Comparison of ENCODE assay signal across 8 cellular contexts in genomic region chr12:1594295-1595025, GRCh38. TPM values are rescaled to one million over a fixed set of nuclear protein-coding genes. Genes with fewer than 3 reads are reported as not detected.
DNase-seq lines count a peak whose midpoint lies in the region; ATAC-seq and TF ChIP-seq lines count a peak whose summit lies in the region.

FBXL14 (minus strand) TSS chr12:1594581; CDS start chr12:1594066, 515 bp downstream.

- H3K4me1 ChIP-seq in GM23248 (ENCODE audit: insufficient read depth) (peaks cover 48% of the 10 kb centered on the region), RWPE2 (ENCODE audit: insufficient read depth, poor library complexity, severe bottlenecking) (peaks cover 23% of the 10 kb centered on the region), stomach (peaks cover 37 to 57% (median 48%) of the 10 kb centered on the region in 4 donors)

- H3K36me3 Mint-ChIP-seq in neural crest cell (ENCODE audit: low read depth): peaks cover 6% of the 10 kb centered on the region

- WGBS in GM23248 (ENCODE audit: low coverage in 1 of 2, low lambda C conversion rate in 2 of 2, missing lambda C conversion rate in 2 of 2), 2 experiments: 1 to 2% methylated on average over 32 to 80 of the region's 111 CpGs
- 0 to 1% (median 1%) methylated on average over 13 to 109 of the region's 111 CpGs for WGBS in stomach, 5 donors

- no peaks in the 10 kb centered on the region for H4K20me1 ChIP-seq in GM23248 (ENCODE audit: insufficient read depth)

- H3K27ac ChIP-seq in GM23248: peak within 1 kb of the TSS; percentile 90
- H3K27ac ChIP-seq in RWPE2 (ENCODE audit: poor library complexity, severe bottlenecking): peak within 1 kb of the TSS; percentile 83
- H3K27ac ChIP-seq in stomach: peak within 1 kb of the TSS; percentile 92 to 100 (median 95)

- no peak for TF ChIP-seq EP300 in stomach (IDR thresholded peaks at IDR 0.05)

- peak within 1 kb of the TSS; percentile 90 for H3K4me3 Mint-ChIP-seq in neural crest cell

- peak within 1 kb of the TSS; percentile 89 for H3K9ac ChIP-seq in GM23248

- no peak for TF ChIP-seq CTCF in RWPE2 (IDR thresholded peaks at IDR 0.05; ENCODE audit: poor library complexity, severe bottlenecking)
- TF ChIP-seq CTCF in fibroblast of villous mesenchyme (IDR thresholded peaks at IDR 0.05; ENCODE audit: insufficient read depth, low read depth, low read length): no peak
- TF ChIP-seq CTCF in neural crest cell (conservative IDR thresholded peaks at IDR 0.05): no peak
- TF ChIP-seq CTCF in stomach (IDR thresholded peaks at IDR 0.05): no peak

- H3K9me3 Mint-ChIP-seq in neural crest cell: no peaks in the 10 kb centered on the region

- H3K4me1 Mint-ChIP-seq in neural crest cell: peaks cover 60% of the 10 kb centered on the region

- H3K27ac Mint-ChIP-seq in neural crest cell (ENCODE audit: unreplicated experiment): peak within 1 kb of the TSS; percentile 64

- H2AFZ ChIP-seq in GM23248: peak within 1 kb of the TSS; percentile 61

- no peak for TF ChIP-seq POLR2A in stomach (IDR thresholded peaks at IDR 0.05)

- H3K9me3 ChIP-seq in GM23248 (ENCODE audit: low read depth) (no peaks in the 10 kb centered on the region), RWPE2 (ENCODE audit: severe bottlenecking) (no peaks in the 10 kb centered on the region), stomach (no peaks in the 10 kb centered on the region)

- peak within 1 kb of the TSS; percentile 98 for H3K4me2 ChIP-seq in GM23248 (ENCODE audit: unreplicated experiment)

- H3K27me3 ChIP-seq in GM23248 (replicated peaks; ENCODE audit: insufficient read depth) (no peaks in the 10 kb centered on the region), RWPE2 (ENCODE audit: insufficient read depth, poor library complexity, severe bottlenecking) (no peaks in the 10 kb centered on the region), stomach (no peaks in the 10 kb centered on the region)

- ATAC-seq in RWPE2 (ENCODE audit: low read depth): peak; percentile 40

- peak; percentile 90 for DNase-seq in Daoy (ENCODE audit: low read depth)
- DNase-seq in GM23248: peak; percentile 92
- peak; percentile 88 for DNase-seq in LHCN-M2 (ENCODE audit: low read depth)
- DNase-seq in RWPE2 (ENCODE audit: low spot score): peak; percentile 91
- peak; percentile 96 for DNase-seq in activated effector memory CD4-positive, alpha-beta T cell treated with anti-CD3 and anti-CD28 coated beads, Interleukin-2, amount 50 U/mL, for 16 hours
- peak; percentile 87 for DNase-seq in fibroblast of villous mesenchyme (ENCODE audit: low read depth)
- DNase-seq in neural crest cell (ENCODE audit: low read depth, low spot score): peak; percentile 89
- DNase-seq in stomach: peak; percentile 90

- H3K27me3 Mint-ChIP-seq in neural crest cell (ENCODE audit: low read depth): peaks cover 6% of the 10 kb centered on the region

- H3K4me3 ChIP-seq in GM23248 (peak within 1 kb of the TSS; percentile 69), RWPE2 (ENCODE audit: severe bottlenecking) (peak within 1 kb of the TSS; percentile 100), fibroblast of villous mesenchyme (ENCODE audit: low read depth, low read length) (peak within 1 kb of the TSS; percentile 63), stomach (peak within 1 kb of the TSS; percentile 82 to 98 (median 88))

- peaks cover 91% of the 10 kb centered on the region for H3K79me2 ChIP-seq in GM23248 (ENCODE audit: insufficient read depth)

- H3K36me3 ChIP-seq in GM23248 (ENCODE audit: low read depth): no peaks in the 10 kb centered on the region
- H3K36me3 ChIP-seq in RWPE2 (ENCODE audit: low read depth): peaks cover 7% of the 10 kb centered on the region; the same call in 1 of the 2 replicates
- no peaks in the 10 kb centered on the region for H3K36me3 ChIP-seq in stomach

- intact Hi-C loops in stomach (cut with DNase I; ENCODE audit: low total_unique reads): no loop called here

- in situ Hi-C loops in GM23248 (cut with MboI): no loop called here

- peaks cover 78% of the 10 kb centered on the region for H3F3A ChIP-seq in GM23248 (ENCODE audit: insufficient read depth)

- H3K9me2 ChIP-seq in GM23248 (ENCODE audit: insufficient read depth): no peaks in the 10 kb centered on the region

RNA-seq across cellular contexts. Expression of gene FBXL14, which starts in this region (rescaled TPM):
- 12.6 and 15.4 TPM in 2 replicates for total RNA-seq in Daoy (2014; rRNA removed; shearing (Covaris generic))
- total RNA-seq in GM23248 (2014; rRNA removed; shearing (Covaris generic)): 3.2 and 9.3 TPM in 2 replicates
- polyA plus RNA-seq in GM23248 (2016; fragmentation: Nextera tagmentation; extraction: Ambion mirVana) (1.2 and 1.9 TPM in 2 replicates), stomach (1 to 10 TPM; 2.6 to 7.9 (median 7.2) TPM)
- total RNA-seq in LHCN-M2 (2014; rRNA removed) (14.4 and 17.2 TPM in 2 replicates), fibroblast of villous mesenchyme (7.4 and 9.5 TPM in 2 replicates), neural crest cell (28.0 and 33.7 TPM in 2 replicates), stomach (10 to 100 TPM in 3 of 5 donors, 1 to 10 TPM in 1, not detected in 1; 5.4 to 36.2 (median 22.9) TPM)
- 5.9 TPM for polyA plus RNA-seq in LHCN-M2 (2012)

Comparison
In these comparisons a context has a peak if more than half of its experiments do, and no peak if none do; other contexts are left out.
1. Peak in every context shown above with its lines: DNase-seq, ATAC-seq, H3K4me3 ChIP-seq and H3K27ac ChIP-seq.